Comparison of ENCODE assay signal across 8 cellular contexts in the genomic region with DNA sequence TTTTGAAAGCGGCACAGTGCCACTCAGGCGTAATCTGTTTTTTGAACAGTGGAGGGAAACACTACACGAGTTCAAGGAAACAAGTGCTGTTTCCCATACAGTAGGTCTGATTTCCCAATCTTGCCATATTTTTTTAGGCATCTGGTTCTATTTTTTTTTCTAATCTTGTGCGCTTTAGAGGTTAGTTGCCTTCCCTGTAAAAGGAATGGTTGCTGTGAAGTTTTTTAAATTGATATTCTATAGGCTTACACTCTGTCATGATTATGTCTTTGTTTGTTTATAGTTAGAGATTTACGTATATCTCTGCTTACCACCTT. TPM values are rescaled to one million over a fixed set of nuclear protein-coding genes. Genes with fewer than 3 reads are reported as not detected.
A peak's percentile ranks its signal among the peaks of the same experiment; 100 is the strongest.
DNase-seq lines count a peak whose midpoint lies in the region; ATAC-seq and TF ChIP-seq lines count a peak whose summit lies in the region.

No MANE protein-coding gene starts in this region.

- H3K27ac Mint-ChIP-seq in CD14-positive monocyte: peak overlapping the region; percentile 82 to 98 (median 90)
- H3K27ac Mint-ChIP-seq in endothelial cell (ENCODE audit: unreplicated experiment): peak overlapping the region; percentile 100

- no peaks in the 10 kb centered on the region for H3K9me3 Mint-ChIP-seq in CD14-positive monocyte
- H3K9me3 Mint-ChIP-seq in endothelial cell (ENCODE audit: unreplicated experiment): no peaks in the 10 kb centered on the region

- no peak for ATAC-seq in GM19452 (IDR thresholded peaks at IDR 0.05; ENCODE audit: unreplicated experiment)

- H3K14ac ChIP-seq in neuronal stem cell (ENCODE audit: low read length): no peak overlapping the region

- peak overlapping the region; percentile 98 to 99 for H3K4me3 Mint-ChIP-seq in CD14-positive monocyte
- H3K4me3 Mint-ChIP-seq in endothelial cell (ENCODE audit: unreplicated experiment): peak overlapping the region; percentile 97

- peaks cover 37% of the 10 kb centered on the region for H3K36me3 ChIP-seq in OCI-LY1 (ENCODE audit: insufficient read depth, low read length)
- peaks cover 2 to 45% of the 10 kb centered on the region in 2 donors for H3K36me3 ChIP-seq in neuronal stem cell (replicated peaks in 1 of 2; ENCODE audit: control insufficient read depth in 2 of 2, insufficient read depth in 2 of 2, low read length in 2 of 2)

- no peak overlapping the region for H2BK12ac ChIP-seq in neuronal stem cell (ENCODE audit: low read length)

- H3K4me1 Mint-ChIP-seq in CD14-positive monocyte: peaks cover 39% of the 10 kb centered on the region
- peaks cover 19% of the 10 kb centered on the region for H3K4me1 Mint-ChIP-seq in endothelial cell (ENCODE audit: unreplicated experiment)

- H3K27ac ChIP-seq in OCI-LY1 (ENCODE audit: low read depth, low read length, poor library complexity, severe bottlenecking) (no peak overlapping the region), neuronal stem cell (replicated peaks; ENCODE audit: low read length) (peak overlapping the region; percentile 24)

- H3K27me3 ChIP-seq in OCI-LY1 (ENCODE audit: insufficient read depth, low read length) (no peaks in the 10 kb centered on the region), neuronal stem cell (ENCODE audit: control insufficient read depth in 3 of 3, insufficient read depth in 3 of 3, low read depth in 1 of 3, low read length in 3 of 3) (no peaks in the 10 kb centered on the region)

- H3K4me2 ChIP-seq in OCI-LY1 (ENCODE audit: low read length) (peak overlapping the region; percentile 90), neuronal stem cell (ENCODE audit: insufficient read depth, low read length, poor library complexity, severe bottlenecking) (peak overlapping the region; percentile 59)

- peaks cover 7% of the 10 kb centered on the region for H3K79me1 ChIP-seq in neuronal stem cell (ENCODE audit: low read depth, low read length)

- no peak overlapping the region for H3K23ac ChIP-seq in neuronal stem cell (ENCODE audit: low read depth, low read length, poor library complexity)

- TF ChIP-seq CTCF in CD14-positive monocyte (IDR thresholded peaks at IDR 0.05) (no peak), OCI-LY1 (IDR thresholded peaks at IDR 0.05; ENCODE audit: low read length) (no peak), endothelial cell (IDR thresholded peaks at IDR 0.05; ENCODE audit: unreplicated experiment) (no peak)

- H3K36me3 Mint-ChIP-seq in CD14-positive monocyte (peaks cover 0 to 4% of the 10 kb centered on the region in 2 donors), endothelial cell (ENCODE audit: low read depth, unreplicated experiment) (peaks cover 7% of the 10 kb centered on the region)

- peak overlapping the region; percentile 88 for H3K9ac ChIP-seq in OCI-LY1 (ENCODE audit: low read length)
- peak overlapping the region; percentile 81 for H3K9ac ChIP-seq in neuronal stem cell (ENCODE audit: low read depth, low read length, poor library complexity)

- H3K9me2 ChIP-seq in OCI-LY1 (ENCODE audit: low read depth, low read length): no peaks in the 10 kb centered on the region

- H3K18ac ChIP-seq in neuronal stem cell (ENCODE audit: low read length): no peak overlapping the region

- H2AK5ac ChIP-seq in neuronal stem cell (ENCODE audit: low read depth, low read length): no peak overlapping the region

- H2BK15ac ChIP-seq in neuronal stem cell (ENCODE audit: low read length): no peak overlapping the region

- peaks cover 55% of the 10 kb centered on the region for H3K79me2 ChIP-seq in OCI-LY1 (ENCODE audit: insufficient read depth, low read length)

- H3F3A ChIP-seq in OCI-LY1 (ENCODE audit: insufficient read depth, low read length): no peaks in the 10 kb centered on the region

- H2AFZ ChIP-seq in OCI-LY1 (ENCODE audit: low read length) (no peak overlapping the region), neuronal stem cell (ENCODE audit: low read length) (no peak overlapping the region)

- H3K9me3 ChIP-seq in OCI-LY1 (ENCODE audit: low read length): no peaks in the 10 kb centered on the region
- no peaks in the 10 kb centered on the region for H3K9me3 ChIP-seq in neuronal stem cell (replicated peaks in 1 of 2; ENCODE audit: control insufficient read depth in 2 of 2, insufficient read depth in 1 of 2, low read depth in 1 of 2, low read length in 2 of 2)

- WGBS in neuronal stem cell (ENCODE audit: extremely low coverage in 2 of 2, insufficient read length in 2 of 2, insufficient replicate concordance in 1 of 2), 2 donors: no CpG with 5 or more reads among the region's 5 CpGs

- H2BK5ac ChIP-seq in neuronal stem cell (ENCODE audit: low read length): no peak overlapping the region

- no peak overlapping the region for H2BK120ac ChIP-seq in neuronal stem cell (ENCODE audit: low read depth, low read length)

- DNase-seq in CD14-positive monocyte (ENCODE audit: low spot score): no peak
- no peak for DNase-seq in endothelial cell (ENCODE audit: low spot score)
- DNase-seq in neuronal stem cell (ENCODE audit: low spot score): no peak
- DNase-seq in activated CD4-positive, alpha-beta T cell treated with anti-CD3 and anti-CD28 coated beads for 1 hour: no peak
- no peak for DNase-seq in SKM-1 treated with dmso at 0.1 percent for 144 hours (lab: John Stamatoyannopoulos, UW; ENCODE audit: unreplicated experiment)
- DNase-seq in 8988T: no peak

- H4K8ac ChIP-seq in neuronal stem cell (ENCODE audit: low read depth, low read length): no peak overlapping the region

- H4K20me1 ChIP-seq in OCI-LY1 (ENCODE audit: insufficient read depth, low read length): 0 out of 2 replicates have a peak, but pooled peaks cover 5% of the 10 kb centered on the region

- peaks cover 0 to 2% (median 0%) of the 10 kb centered on the region in 3 donors for H3K27me3 Mint-ChIP-seq in CD14-positive monocyte (ENCODE audit: low read depth in 3 of 3)
- H3K27me3 Mint-ChIP-seq in endothelial cell (ENCODE audit: unreplicated experiment): peaks cover 11% of the 10 kb centered on the region

- intact Hi-C loops in CD14-positive monocyte (cut with micrococcal nuclease): loop anchor here (10.0 kb wide), 2 partner anchors 100 to 570 kb away; a partner anchor contains a TSS

- H3K4me1 ChIP-seq in OCI-LY1 (ENCODE audit: insufficient read depth, low read length, severe bottlenecking) (peaks cover 53% of the 10 kb centered on the region), neuronal stem cell (ENCODE audit: control insufficient read depth in 2 of 2, insufficient read depth in 1 of 2, low read depth in 1 of 2, low read length in 2 of 2) (peaks cover 2 to 10% of the 10 kb centered on the region in 2 donors)

- H4K91ac ChIP-seq in neuronal stem cell (ENCODE audit: low read depth, low read length, poor library complexity): no peak overlapping the region

- H3K4me3 ChIP-seq in OCI-LY1 (ENCODE audit: low read depth, low read length, poor library complexity, severe bottlenecking) (peak overlapping the region; percentile 87), neuronal stem cell (ENCODE audit: low read length in 2 of 2) (peak overlapping the region; percentile 90 to 100)

- H3K4ac ChIP-seq in neuronal stem cell (ENCODE audit: low read length): no peak overlapping the region

RNA-seq across cellular contexts. Expression of a gene that starts 1.2 kb away (rescaled TPM):
- 10 to 100 TPM; 24.4 to 27.5 TPM for polyA plus RNA-seq in CD14-positive monocyte
- total RNA-seq in endothelial cell (ENCODE audit: unreplicated experiment): 149 TPM
- 328 TPM for polyA plus RNA-seq in neuronal stem cell (2013, experiment 1 of 2)
- polyA plus RNA-seq in neuronal stem cell (2013, experiment 2 of 2): 336 TPM

RNA-seq across cellular contexts. Expression of a gene that starts 34.4 kb away (rescaled TPM):
- polyA plus RNA-seq in CD14-positive monocyte: 100 to 1,000 TPM; 219 to 245 TPM
- 125 TPM for total RNA-seq in endothelial cell (ENCODE audit: unreplicated experiment)
- polyA plus RNA-seq in neuronal stem cell (2013, experiment 1 of 2): 208 TPM
- polyA plus RNA-seq in neuronal stem cell (2013, experiment 2 of 2): 213 TPM

RNA-seq across cellular contexts. Expression of a gene that starts 38.8 kb away (rescaled TPM):
- polyA plus RNA-seq in CD14-positive monocyte: not detected
- 3.9 TPM for total RNA-seq in endothelial cell (ENCODE audit: unreplicated experiment)
- 0.26 TPM for polyA plus RNA-seq in neuronal stem cell (2013, experiment 1 of 2)
- polyA plus RNA-seq in neuronal stem cell (2013, experiment 2 of 2): 0.25 TPM
